1 cellular context compared by ENCODE assay signal in genomic region chr6:130624046-130624445, GRCh38.
TF ChIP-seq lines count a peak whose summit lies in the region.

No MANE protein-coding gene starts in this region.

TF ChIP-seq in GM12878, 131 proteins besides CTCF, POLR2A, EP300 and RAD21 (continued from another document):
- TF ChIP-seq PBX3 (IDR thresholded peaks at IDR 0.05; ENCODE audit: insufficient replicate concordance, low read depth, low read length) = no peak
- 0 out of 2 replicates have a peak, but pooled peaks have one; percentile 33 for TF ChIP-seq MLLT1 (IDR thresholded peaks at IDR 0.05)
- TF ChIP-seq TAF1 (IDR thresholded peaks at IDR 0.05; ENCODE audit: borderline replicate concordance, low read depth, low read length) = no peak
- no peak for TF ChIP-seq ZNF24 (IDR thresholded peaks at IDR 0.05)
- peak; percentile 34; the same call in 1 of the 2 replicates for TF ChIP-seq ZNF217 (IDR thresholded peaks at IDR 0.05)
- peak; percentile 30; the same call in 1 of the 2 replicates for TF ChIP-seq PAX5 (IDR thresholded peaks at IDR 0.05; ENCODE audit: borderline replicate concordance, low read depth, low read length)
- 0 out of 2 replicates have a peak, but pooled peaks have one; percentile 13 for TF ChIP-seq GABPA (IDR thresholded peaks at IDR 0.05; ENCODE audit: low read depth)
- no peak for TF ChIP-seq IRF5 (IDR thresholded peaks at IDR 0.05; ENCODE audit: borderline replicate concordance)
- TF ChIP-seq JUNB (IDR thresholded peaks at IDR 0.05) = peak; percentile 88
- no peak for TF ChIP-seq MYB (IDR thresholded peaks at IDR 0.05; ENCODE audit: borderline replicate concordance, low read depth, low read length)
- no peak for TF ChIP-seq CUX1 (IDR thresholded peaks at IDR 0.05; ENCODE audit: insufficient replicate concordance, low read depth, low read length)
- no peak for TF ChIP-seq E4F1 (IDR thresholded peaks at IDR 0.05; ENCODE audit: borderline replicate concordance, partially characterized antibody)
- no peak for TF ChIP-seq EZH2 (IDR thresholded peaks at IDR 0.05; ENCODE audit: borderline replicate concordance, control insufficient read depth, low read depth, low read length)
- TF ChIP-seq NR2F1 (conservative IDR thresholded peaks at IDR 0.05) = peak; percentile 63
- TF ChIP-seq EED (IDR thresholded peaks at IDR 0.05; ENCODE audit: low read depth) = peak; percentile 66
- peak; percentile 76 for TF ChIP-seq BCL11A (IDR thresholded peaks at IDR 0.05; ENCODE audit: low read depth, low read length)
TF ChIP-seq in GM12878: peak in this region for 36.
